1 cellular context compared by ENCODE assay signal in genomic region chr4:102390438-102390837, GRCh38.
TF ChIP-seq lines count a peak whose summit lies in the region.

No MANE protein-coding gene starts in this region.

TF ChIP-seq in HepG2, 621 proteins besides CTCF, POLR2A, EP300 and RAD21:
- no peak for TF ChIP-seq GRHL1 (CRISPR knock-in tag; conservative IDR thresholded peaks at IDR 0.05)
- TF ChIP-seq LCORL (IDR thresholded peaks at IDR 0.05) = no peak
- no peak for TF ChIP-seq LCORL (CRISPR knock-in tag; IDR thresholded peaks at IDR 0.05)
- no peak for TF ChIP-seq ZBTB49 (CRISPR knock-in tag; IDR thresholded peaks at IDR 0.05; ENCODE audit: borderline replicate concordance)
- no peak for TF ChIP-seq MIER2 (CRISPR knock-in tag; IDR thresholded peaks at IDR 0.05)
- TF ChIP-seq SIX1 (CRISPR knock-in tag; IDR thresholded peaks at IDR 0.05; ENCODE audit: borderline replicate concordance) = no peak
- TF ChIP-seq ZNF441 (CRISPR knock-in tag; IDR thresholded peaks at IDR 0.05; ENCODE audit: borderline replicate concordance) = no peak
- no peak for TF ChIP-seq NPAS2 (CRISPR knock-in tag; IDR thresholded peaks at IDR 0.05; ENCODE audit: borderline replicate concordance)
- no peak for TF ChIP-seq ZNF639 (CRISPR knock-in tag; conservative IDR thresholded peaks at IDR 0.05)
- no peak for TF ChIP-seq SCMH1 (CRISPR knock-in tag; IDR thresholded peaks at IDR 0.05; ENCODE audit: borderline replicate concordance)
- TF ChIP-seq ISL2 (CRISPR knock-in tag; IDR thresholded peaks at IDR 0.05) = no peak
- no peak for TF ChIP-seq REXO4 (CRISPR knock-in tag; IDR thresholded peaks at IDR 0.05; ENCODE audit: borderline replicate concordance)
- TF ChIP-seq NKX3-1 (CRISPR knock-in tag; IDR thresholded peaks at IDR 0.05) = no peak
- TF ChIP-seq TFAP4 (IDR thresholded peaks at IDR 0.05; ENCODE audit: borderline replicate concordance, low read depth) = no peak
- TF ChIP-seq ZNF552 (CRISPR knock-in tag; IDR thresholded peaks at IDR 0.05; ENCODE audit: borderline replicate concordance) = no peak
- TF ChIP-seq NR0B2 (CRISPR knock-in tag; IDR thresholded peaks at IDR 0.05) = no peak
